In genomic region chr22:19213001-19213400, GRCh38 we compare ENCODE assay signal across 22 cellular contexts.
"Had no signal": no experiment of that assay in that cellular context is flagged by ENCODE, and none has a peak within 500 bp of the region (broad histone marks: within the 10 kb centered on the region; RNA-seq: fewer than 3 reads in every experiment).

No MANE protein-coding gene starts in this region.

- H3K4me1 Mint-ChIP-seq: stimulated activated effector memory CD8-positive, alpha-beta T cell treated with anti-CD3 and anti-CD28 coated beads, Interleukin-12 subunit alpha, Interleukin-12 subunit beta, amount 100 ng/mL, for 72 hours had no signal

- H3K27ac ChIP-seq: cardiac muscle cell, epithelial cell of prostate, lower lobe of right lung, prostate gland, transverse colon, VCaP had no signal

- H3K36me3 ChIP-seq: cardiac muscle cell had no signal

- H3K27me3 ChIP-seq: cardiac muscle cell, transverse colon had no signal

- H3K4me1 ChIP-seq: lower lobe of right lung, prostate gland had no signal

- H3K36me3 Mint-ChIP-seq: activated CD8-positive, alpha-beta memory T cell treated with anti-CD3 and anti-CD28 coated beads, Interleukin-2, amount 10 ng/mL, durations not matched to agents 7 days and 5 days; activated naive CD4-positive, alpha-beta T cell treated with anti-CD3 and anti-CD28 coated beads, Interleukin-2, amount 10 ng/mL, durations not matched to agents 7 days and 5 days; immature natural killer cell; natural killer cell; stimulated activated effector memory CD8-positive, alpha-beta T cell treated with anti-CD3 and anti-CD28 coated beads, Interleukin-12 subunit alpha, Interleukin-12 subunit beta, amount 100 ng/mL, for 72 hours had no signal

- H3K4me3 ChIP-seq: cardiac muscle cell, lower lobe of right lung, prostate gland, transverse colon had no signal

- FAIRE-seq: urothelium cell line had no signal

- H3K27ac Mint-ChIP-seq: activated CD4-positive, alpha-beta T cell treated with anti-CD3 and anti-CD28 coated beads, Interleukin-2, amount 10 ng/mL, durations not matched to agents 7 days and 5 days; activated CD8-positive, alpha-beta memory T cell treated with anti-CD3 and anti-CD28 coated beads, Interleukin-2, amount 10 ng/mL, durations not matched to agents 7 days and 5 days; activated CD8-positive, alpha-beta T cell treated with anti-CD3 and anti-CD28 coated beads for 36 hours; activated naive CD4-positive, alpha-beta T cell treated with anti-CD3 and anti-CD28 coated beads, Interleukin-2, amount 10 ng/mL, durations not matched to agents 7 days and 5 days; immature natural killer cell; natural killer cell; stimulated activated effector memory CD8-positive, alpha-beta T cell treated with anti-CD3 and anti-CD28 coated beads, Interleukin-12 subunit alpha, Interleukin-12 subunit beta, amount 100 ng/mL, for 72 hours; stimulated activated naive CD8-positive, alpha-beta T cell treated with anti-CD3 and anti-CD28 coated beads, Interleukin-15, amount 100 ng/mL, for 72 hours had no signal

- DNase-seq: activated CD4-positive, alpha-beta T cell treated with anti-CD3 and anti-CD28 coated beads, Interleukin-2, amount 10 ng/mL, durations not matched to agents 7 days and 5 days; activated CD4-positive, CD25-positive, alpha-beta regulatory T cell treated with anti-CD3 and anti-CD28 coated beads, Interleukin-2, amount 50 U/mL, for 72 hours; activated CD8-positive, alpha-beta memory T cell treated with anti-CD3 and anti-CD28 coated beads, Interleukin-2, amount 10 ng/mL, durations not matched to agents 7 days and 5 days; activated CD8-positive, alpha-beta T cell treated with anti-CD3 and anti-CD28 coated beads for 36 hours; activated effector memory CD4-positive, alpha-beta T cell treated with anti-CD3 and anti-CD28 coated beads, Interleukin-2, amount 50 U/mL, for 16 hours; activated naive CD4-positive, alpha-beta T cell treated with anti-CD3 and anti-CD28 coated beads, Interleukin-2, amount 10 ng/mL, durations not matched to agents 7 days and 5 days; activated T-cell treated with anti-CD3 and anti-CD28 coated beads for 4 hours; cortex of kidney; immature natural killer cell; lower lobe of right lung; natural killer cell; right cardiac atrium; stimulated activated CD4-positive, alpha-beta T cell treated with anti-CD3 and anti-CD28 coated beads, Interleukin-1b, Interleukin-23, amount 100 ng/mL, for 48 hours; stimulated activated naive CD8-positive, alpha-beta T cell treated with anti-CD3 and anti-CD28 coated beads, Interleukin-15, amount 100 ng/mL, for 72 hours; transverse colon had no signal

- H3K9me3 Mint-ChIP-seq: activated CD4-positive, alpha-beta T cell treated with anti-CD3 and anti-CD28 coated beads, Interleukin-2, amount 10 ng/mL, durations not matched to agents 7 days and 5 days; activated CD8-positive, alpha-beta T cell treated with anti-CD3 and anti-CD28 coated beads for 36 hours; activated naive CD4-positive, alpha-beta T cell treated with anti-CD3 and anti-CD28 coated beads, Interleukin-2, amount 10 ng/mL, durations not matched to agents 7 days and 5 days; immature natural killer cell; natural killer cell; stimulated activated effector memory CD8-positive, alpha-beta T cell treated with anti-CD3 and anti-CD28 coated beads, Interleukin-12 subunit alpha, Interleukin-12 subunit beta, amount 100 ng/mL, for 72 hours; stimulated activated naive CD8-positive, alpha-beta T cell treated with anti-CD3 and anti-CD28 coated beads, Interleukin-15, amount 100 ng/mL, for 72 hours had no signal

- ATAC-seq: activated CD8-positive, alpha-beta memory T cell treated with anti-CD3 and anti-CD28 coated beads, Interleukin-2, amount 10 ng/mL, durations not matched to agents 7 days and 5 days; activated CD8-positive, alpha-beta T cell treated with anti-CD3 and anti-CD28 coated beads for 36 hours; left lobe of liver; lower lobe of right lung; natural killer cell; right cardiac atrium; stimulated activated effector memory CD8-positive, alpha-beta T cell treated with anti-CD3 and anti-CD28 coated beads, Interleukin-12 subunit alpha, Interleukin-12 subunit beta, amount 100 ng/mL, for 72 hours; stimulated activated naive CD8-positive, alpha-beta T cell treated with anti-CD3 and anti-CD28 coated beads, Interleukin-15, amount 100 ng/mL, for 72 hours had no signal

- H3K9me3 ChIP-seq: lower lobe of right lung, prostate gland, transverse colon had no signal

- H3K4me3 Mint-ChIP-seq: activated CD4-positive, alpha-beta T cell treated with anti-CD3 and anti-CD28 coated beads, Interleukin-2, amount 10 ng/mL, durations not matched to agents 7 days and 5 days; activated CD8-positive, alpha-beta memory T cell treated with anti-CD3 and anti-CD28 coated beads, Interleukin-2, amount 10 ng/mL, durations not matched to agents 7 days and 5 days; activated CD8-positive, alpha-beta T cell treated with anti-CD3 and anti-CD28 coated beads for 36 hours; activated naive CD4-positive, alpha-beta T cell treated with anti-CD3 and anti-CD28 coated beads, Interleukin-2, amount 10 ng/mL, durations not matched to agents 7 days and 5 days; immature natural killer cell; natural killer cell; stimulated activated effector memory CD8-positive, alpha-beta T cell treated with anti-CD3 and anti-CD28 coated beads, Interleukin-12 subunit alpha, Interleukin-12 subunit beta, amount 100 ng/mL, for 72 hours; stimulated activated naive CD8-positive, alpha-beta T cell treated with anti-CD3 and anti-CD28 coated beads, Interleukin-15, amount 100 ng/mL, for 72 hours had no signal
